Comparison of ENCODE assay signal across 26 cellular contexts in the genomic region with DNA sequence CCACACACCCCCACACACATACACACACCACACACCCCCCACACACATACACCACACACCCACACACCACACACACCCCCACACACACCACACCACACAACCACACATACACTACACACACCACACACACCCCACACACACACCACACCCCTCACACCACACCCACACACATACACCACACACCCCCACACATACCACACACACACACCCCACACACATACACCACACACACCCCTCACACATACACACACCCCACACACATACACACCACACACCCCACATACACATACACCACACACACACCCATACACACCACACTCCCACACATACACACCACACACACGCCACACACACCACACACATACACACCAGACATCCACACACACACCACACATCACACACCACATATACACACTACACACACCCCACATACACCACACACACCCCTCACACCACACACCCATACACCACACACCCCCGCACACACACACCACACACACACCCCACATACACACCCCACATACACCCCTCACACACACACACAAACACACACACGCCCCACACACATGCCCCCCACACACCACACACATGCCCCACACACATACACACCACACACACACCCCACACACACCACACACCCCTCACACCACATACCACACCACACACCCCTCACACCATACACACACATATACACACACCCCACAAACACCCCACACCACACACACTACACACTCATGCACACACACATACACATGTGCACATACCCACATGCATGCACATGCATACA. TPM values are rescaled to one million over a fixed set of nuclear protein-coding genes. Genes with fewer than 3 reads are reported as not detected.
A peak's percentile ranks its signal among the peaks of the same experiment; 100 is the strongest.
DNase-seq lines count a peak whose midpoint lies in the region; ATAC-seq, FAIRE-seq and TF ChIP-seq lines count a peak whose summit lies in the region.
"Had no signal": no experiment of that assay in that cellular context is flagged by ENCODE, and none has a peak within 500 bp of the region (broad histone marks: within the 10 kb centered on the region; RNA-seq: fewer than 3 reads in every experiment).

No MANE protein-coding gene starts in this region.

- peak overlapping the region; percentile 15 to 19 for H2BK12ac ChIP-seq in mesenchymal stem cell (ENCODE audit: low read length in 2 of 2)

- TF ChIP-seq CTCF in 22Rv1 (IDR thresholded peaks at IDR 0.05), result no peak

- H3K23ac ChIP-seq in mesenchymal stem cell (ENCODE audit: low read length in 2 of 2), result peak overlapping the region in 1 of 2 experiments; percentile 42

- POLR2A ChIA-PET in CD8-positive, alpha-beta memory T cell (lab: Charles Lee), result no interaction called here

- peaks cover 13% of the 10 kb centered on the region for H3K79me1 ChIP-seq in mesenchymal stem cell (replicated peaks; ENCODE audit: low read length, poor library complexity, severe bottlenecking)

- no peaks in the 10 kb centered on the region for H3K4me1 ChIP-seq in CD8-positive, alpha-beta memory T cell (ENCODE audit: insufficient read depth, low read length)
- H3K4me1 ChIP-seq in mesenchymal stem cell (ENCODE audit: control insufficient read depth, insufficient read depth, low read depth, low read length), result peaks cover 30% of the 10 kb centered on the region
- H3K4me1 ChIP-seq: esophagus muscularis mucosa, spleen, testis had no signal

- H3K4me3 ChIP-seq in CD8-positive, alpha-beta memory T cell (ENCODE audit: low read length), result no peak overlapping the region
- peak overlapping the region in 1 of 2 experiments; percentile 15 for H3K4me3 ChIP-seq in mesenchymal stem cell (ENCODE audit: insufficient read depth in 1 of 2, low read depth in 1 of 2, low read length in 2 of 2)
- H3K4me3 ChIP-seq: esophagus muscularis mucosa, mucosa of descending colon, spleen, testis had no signal

- FAIRE-seq in RCC 7860 (lab: Jason Lieb, UNC), result no peak
- FAIRE-seq: GM18507 had no signal

- no peak for ATAC-seq in GM21576 (IDR thresholded peaks at IDR 0.05; ENCODE audit: unreplicated experiment)
- ATAC-seq: mucosa of descending colon had no signal

- no peaks in the 10 kb centered on the region for H3K9me3 Mint-ChIP-seq in CD8-positive, alpha-beta memory T cell
- peaks cover 8% of the 10 kb centered on the region for H3K9me3 Mint-ChIP-seq in activated T-helper 1 cell treated with anti-CD3 and anti-CD28 coated beads, Interleukin-12 subunit alpha, Interleukin-12 subunit beta, Interleukin-2, Interleukin-4 antibody, amounts not matched to agents 30 ng/mL and 10 ng/mL and 1 ng/mL, durations not matched to agents 14 hours and 24 hours and 36 hours
- H3K9me3 Mint-ChIP-seq: IgD-negative memory B cell had no signal

- H3K9me3 ChIP-seq in CD8-positive, alpha-beta memory T cell (ENCODE audit: low read length), result no peaks in the 10 kb centered on the region
- no peaks in the 10 kb centered on the region for H3K9me3 ChIP-seq in mesenchymal stem cell (ENCODE audit: control insufficient read depth, low read length)
- H3K9me3 ChIP-seq: esophagus muscularis mucosa, mucosa of descending colon, spleen, testis had no signal

- H3K36me3 ChIP-seq in CD8-positive, alpha-beta memory T cell (ENCODE audit: insufficient read depth, low read length), result no peaks in the 10 kb centered on the region
- H3K36me3 ChIP-seq in mesenchymal stem cell (ENCODE audit: control insufficient read depth in 1 of 2, insufficient read depth in 2 of 2, low read depth in 1 of 2, low read length in 2 of 2), result peaks cover 6 to 13% of the 10 kb centered on the region in 2 experiments

- CTCF ChIA-PET in CD8-positive, alpha-beta memory T cell (lab: Charles Lee), result interaction anchor here (0.7 to 1.3 kb wide), 2 partner anchors 18 to 129 kb away, joined by 3 read pairs; no protein-coding TSS in a partner anchor

- peak overlapping the region in 1 of 2 experiments; percentile 35 for H3K18ac ChIP-seq in mesenchymal stem cell (ENCODE audit: low read depth in 1 of 2, low read length in 2 of 2)

- no peak overlapping the region for H2AFZ ChIP-seq in mesenchymal stem cell (ENCODE audit: low read depth, low read length)

- no peak overlapping the region for H4K91ac ChIP-seq in mesenchymal stem cell (ENCODE audit: low read length)

- no peak overlapping the region for H2BK5ac ChIP-seq in mesenchymal stem cell (ENCODE audit: low read depth, low read length, poor library complexity, severe bottlenecking)

- H2BK15ac ChIP-seq in mesenchymal stem cell (ENCODE audit: low read depth, poor library complexity, severe bottlenecking), result no peak overlapping the region

- H3K27ac ChIP-seq in 22Rv1 (0 out of 2 replicates have a peak overlapping the region, but pooled peaks have one; percentile 13), mesenchymal stem cell (ENCODE audit: low read length, poor library complexity, severe bottlenecking) (peak overlapping the region; percentile 24)
- no peak overlapping the region for H3K27ac ChIP-seq in CD8-positive, alpha-beta memory T cell (ENCODE audit: low read depth, low read length)
- H3K27ac ChIP-seq: esophagus muscularis mucosa, spleen, testis had no signal

- no peak overlapping the region for H3K4ac ChIP-seq in mesenchymal stem cell (ENCODE audit: low read depth in 1 of 2, low read length in 2 of 2)

- H4K8ac ChIP-seq in mesenchymal stem cell (ENCODE audit: low read length), result peak overlapping the region; percentile 31

- no peak overlapping the region for H2BK120ac ChIP-seq in mesenchymal stem cell (ENCODE audit: low read depth, low read length)

- no peak overlapping the region for H3K4me2 ChIP-seq in mesenchymal stem cell (ENCODE audit: low read length, poor library complexity, severe bottlenecking)

- intact Hi-C loops in activated T-helper 1 cell treated with anti-CD3 and anti-CD28 coated beads, Interleukin-12 subunit alpha, Interleukin-12 subunit beta, Interleukin-2, Interleukin-4 antibody, amounts not matched to agents 30 ng/mL and 10 ng/mL and 1 ng/mL, durations not matched to agents 14 hours and 24 hours and 36 hours (cut with micrococcal nuclease), result no loop called here

- no peak overlapping the region for H3K9ac ChIP-seq in mesenchymal stem cell (ENCODE audit: low read length)

- WGBS in mesenchymal stem cell, result 92% methylated on average over 3 of the region's 3 CpGs

- peaks cover 0 to 4% (median 0%) of the 10 kb centered on the region in 3 donors for H3K36me3 Mint-ChIP-seq in CD8-positive, alpha-beta memory T cell
- H3K36me3 Mint-ChIP-seq in activated T-helper 1 cell treated with anti-CD3 and anti-CD28 coated beads, Interleukin-12 subunit alpha, Interleukin-12 subunit beta, Interleukin-2, Interleukin-4 antibody, amounts not matched to agents 30 ng/mL and 10 ng/mL and 1 ng/mL, durations not matched to agents 14 hours and 24 hours and 36 hours (ENCODE audit: low read depth), result peaks cover 5% of the 10 kb centered on the region

- H3K27me3 ChIP-seq in CD8-positive, alpha-beta memory T cell (ENCODE audit: insufficient read depth, low read length, poor library complexity, severe bottlenecking), result no peaks in the 10 kb centered on the region
- no peaks in the 10 kb centered on the region for H3K27me3 ChIP-seq in mesenchymal stem cell (ENCODE audit: control insufficient read depth in 1 of 2, insufficient read depth in 1 of 2, low read length in 2 of 2)
- H3K27me3 ChIP-seq: esophagus muscularis mucosa, spleen, testis had no signal

- DNase-seq in CD8-positive, alpha-beta memory T cell, result no peak
- no peak for DNase-seq in activated T-helper 1 cell treated with anti-CD3 and anti-CD28 coated beads, Interleukin-12 subunit alpha, Interleukin-12 subunit beta, Interleukin-2, Interleukin-4 antibody, amounts not matched to agents 30 ng/mL and 10 ng/mL and 1 ng/mL, durations not matched to agents 14 hours and 24 hours and 36 hours (ENCODE audit: low spot score)
- DNase-seq in mesenchymal stem cell (no peak), RCC 7860 (ENCODE audit: low spot score) (no peak), NCI-H2029 treated with DMSO at 0.1 percent for 48 hours (lab: John Stamatoyannopoulos, UW) (no peak), amygdala (lab: John Stamatoyannopoulos, UW) (no peak)
- DNase-seq: activated effector memory CD4-positive, alpha-beta T cell treated with Interleukin-2 at 50 U/mL for 16 hours; amniotic stem cell; effector CD8-positive, alpha-beta T cell; MM.1S; NCI-H1436 treated with DMSO at 0.1 percent for 48 hours; NCI-H69; OCI-M1; SHP77 treated with DMSO at 0.1 percent for 48 hours; stimulated activated CD8-positive, alpha-beta memory T cell treated with anti-CD3 and anti-CD28 coated beads, Interleukin-4, amount 100 ng/mL, for 48 hours; testis had no signal

- H3K27ac Mint-ChIP-seq in CD8-positive, alpha-beta memory T cell, result peak overlapping the region in 7 of 8 donors; percentile 18 to 90 (median 64)
- H3K27ac Mint-ChIP-seq in activated T-helper 1 cell treated with anti-CD3 and anti-CD28 coated beads, Interleukin-12 subunit alpha, Interleukin-12 subunit beta, Interleukin-2, Interleukin-4 antibody, amounts not matched to agents 30 ng/mL and 10 ng/mL and 1 ng/mL, durations not matched to agents 14 hours and 24 hours and 36 hours, result peak overlapping the region; percentile 87

- no peak overlapping the region for H2AK5ac ChIP-seq in mesenchymal stem cell (ENCODE audit: low read length, severe bottlenecking)

- H3K4me1 Mint-ChIP-seq in CD8-positive, alpha-beta memory T cell, result peaks cover 3 to 6% (median 4%) of the 10 kb centered on the region in 3 donors
- no peaks in the 10 kb centered on the region for H3K4me1 Mint-ChIP-seq in activated T-helper 1 cell treated with anti-CD3 and anti-CD28 coated beads, Interleukin-12 subunit alpha, Interleukin-12 subunit beta, Interleukin-2, Interleukin-4 antibody, amounts not matched to agents 30 ng/mL and 10 ng/mL and 1 ng/mL, durations not matched to agents 14 hours and 24 hours and 36 hours (ENCODE audit: low read depth)

- no peak overlapping the region for H3K4me3 Mint-ChIP-seq in CD8-positive, alpha-beta memory T cell
- no peak overlapping the region for H3K4me3 Mint-ChIP-seq in activated T-helper 1 cell treated with anti-CD3 and anti-CD28 coated beads, Interleukin-12 subunit alpha, Interleukin-12 subunit beta, Interleukin-2, Interleukin-4 antibody, amounts not matched to agents 30 ng/mL and 10 ng/mL and 1 ng/mL, durations not matched to agents 14 hours and 24 hours and 36 hours

- H3K14ac ChIP-seq in mesenchymal stem cell (ENCODE audit: low read length in 2 of 2), result peak overlapping the region in 1 of 2 experiments; percentile 92

- H3K27me3 Mint-ChIP-seq in CD8-positive, alpha-beta memory T cell, result peaks cover 0 to 1% of the 10 kb centered on the region in 2 donors
- no peaks in the 10 kb centered on the region for H3K27me3 Mint-ChIP-seq in activated T-helper 1 cell treated with anti-CD3 and anti-CD28 coated beads, Interleukin-12 subunit alpha, Interleukin-12 subunit beta, Interleukin-2, Interleukin-4 antibody, amounts not matched to agents 30 ng/mL and 10 ng/mL and 1 ng/mL, durations not matched to agents 14 hours and 24 hours and 36 hours (ENCODE audit: insufficient read depth)
- H3K27me3 Mint-ChIP-seq: IgD-negative memory B cell had no signal

RNA-seq across cellular contexts. Expression of gene GSG1L, which starts 25.9 kb away (rescaled TPM):
- under 1 TPM in 1 of 2 experiments, not detected in 1; 0.18 TPM for total RNA-seq in CD8-positive, alpha-beta memory T cell
- polyA plus RNA-seq in CD8-positive, alpha-beta memory T cell, result not detected
- total RNA-seq in activated T-helper 1 cell treated with anti-CD3 and anti-CD28 coated beads, Interleukin-12 subunit alpha, Interleukin-12 subunit beta, Interleukin-2, Interleukin-4 antibody, amounts not matched to agents 30 ng/mL and 10 ng/mL and 1 ng/mL, durations not matched to agents 14 hours and 24 hours and 36 hours, result not detected in 2 replicates
- not detected for polyA plus RNA-seq in mesenchymal stem cell (2013, experiment 1 of 2)
- not detected for polyA plus RNA-seq in mesenchymal stem cell (2013, experiment 2 of 2)
- total RNA-seq: Daoy, glomerular endothelial cell, renal cortical epithelial cell had no signal
- polyA plus RNA-seq: IgD-negative memory B cell had no signal
